Comparison of ENCODE assay signal across 12 cellular contexts in genomic region chr21:33374874-33375644, GRCh38. TPM values are rescaled to one million over a fixed set of nuclear protein-coding genes. Genes with fewer than 3 reads are reported as not detected.
DNase-seq lines count a peak whose midpoint lies in the region; ATAC-seq and TF ChIP-seq lines count a peak whose summit lies in the region.
"Had no signal": no experiment of that assay in that cellular context is flagged by ENCODE, and none has a peak within 500 bp of the region (broad histone marks: within the 10 kb centered on the region; RNA-seq: fewer than 3 reads in every experiment).

No MANE protein-coding gene starts in this region.

- POLR2A ChIA-PET in CD4-positive, alpha-beta T cell (lab: Charles Lee): no interaction called here

- no peaks in the 10 kb centered on the region for H3K9me3 ChIP-seq in CD4-positive, alpha-beta T cell (ENCODE audit: control insufficient read depth, low read length)
- H3K9me3 ChIP-seq in gastrocnemius medialis: no peaks in the 10 kb centered on the region
- H3K9me3 ChIP-seq: right lobe of liver, SJCRH30 had no signal

- TF ChIP-seq POLR2A in gastrocnemius medialis (IDR thresholded peaks at IDR 0.05): no peak

- no peaks in the 10 kb centered on the region for H3K27me3 Mint-ChIP-seq in CD4-positive, alpha-beta T cell
- H3K27me3 Mint-ChIP-seq in neural crest cell (ENCODE audit: low read depth): no peaks in the 10 kb centered on the region
- H3K27me3 Mint-ChIP-seq: CD4-positive, alpha-beta memory T cell had no signal

- H3K27ac ChIP-seq in CD4-positive, alpha-beta T cell (ENCODE audit: low read depth, low read length): no peak overlapping the region
- H3K27ac ChIP-seq in caudate nucleus (ENCODE audit: low read depth, low read length): peak overlapping the region; percentile 31
- H3K27ac ChIP-seq in gastrocnemius medialis: no peak overlapping the region
- H3K27ac ChIP-seq: SJCRH30 had no signal

- no peak overlapping the region for H3K4me3 ChIP-seq in gastrocnemius medialis
- H3K4me3 ChIP-seq in H7 (ENCODE audit: insufficient read depth, low read depth, low read length): no peak overlapping the region
- H3K4me3 ChIP-seq: right lobe of liver, SJCRH30 had no signal

- intact Hi-C loops in CD4-positive, alpha-beta T cell (cut with DNase I, micrococcal nuclease): loop anchor here (1.0 to 5.0 kb wide), 7 partner anchors 70 to 543 kb away; no protein-coding TSS in a partner anchor
- intact Hi-C loops in gastrocnemius medialis (cut with DNase I; ENCODE audit: low total_unique reads): loop anchor here (2.0 to 5.0 kb wide), 2 partner anchors 14 to 178 kb away; no protein-coding TSS in a partner anchor

- peak; percentile 45 for TF ChIP-seq CTCF in CD4-positive, alpha-beta T cell (IDR thresholded peaks at IDR 0.05)
- TF ChIP-seq CTCF in neural crest cell (conservative IDR thresholded peaks at IDR 0.05) (peak; percentile 5), gastrocnemius medialis (IDR thresholded peaks at IDR 0.05 in 4 of 5, conservative IDR thresholded peaks at IDR 0.05 in 1 of 5) (peak in 1 of 5 experiments; percentile 7)

- no peaks in the 10 kb centered on the region for H3K27me3 ChIP-seq in CD4-positive, alpha-beta T cell (ENCODE audit: control insufficient read depth, insufficient read depth, low read length)
- H3K27me3 ChIP-seq in gastrocnemius medialis (no peaks in the 10 kb centered on the region), H7 (ENCODE audit: control insufficient read depth, insufficient read depth, low read length) (no peaks in the 10 kb centered on the region)
- H3K27me3 ChIP-seq: right lobe of liver, SJCRH30 had no signal

- ATAC-seq in CD4-positive, alpha-beta T cell (ENCODE audit: poor library complexity): peak; percentile 26
- ATAC-seq in HG02885 (IDR thresholded peaks at IDR 0.05; ENCODE audit: poor library complexity, unreplicated experiment) (peak; percentile 11), gastrocnemius medialis (no peak)

- H3K36me3 ChIP-seq in gastrocnemius medialis (no peaks in the 10 kb centered on the region), H7 (replicated peaks; ENCODE audit: control insufficient read depth, insufficient read depth, low read length) (no peaks in the 10 kb centered on the region)
- H3K36me3 ChIP-seq: right lobe of liver, SJCRH30 had no signal

- in situ Hi-C loops in gastrocnemius medialis (cut with MboI; ENCODE audit: low sequenced_read_pairs in 4 of 4): no loop called here

- no peaks in the 10 kb centered on the region for H3K36me3 Mint-ChIP-seq in CD4-positive, alpha-beta T cell (ENCODE audit: low read depth)
- no peaks in the 10 kb centered on the region for H3K36me3 Mint-ChIP-seq in neural crest cell (ENCODE audit: low read depth)
- H3K36me3 Mint-ChIP-seq: CD4-positive, alpha-beta memory T cell had no signal

- peaks cover 11 to 19% of the 10 kb centered on the region in 2 donors for H3K4me1 ChIP-seq in gastrocnemius medialis
- H3K4me1 ChIP-seq: right lobe of liver had no signal

- CTCF ChIA-PET in CD4-positive, alpha-beta T cell (lab: Charles Lee): interaction anchor here (0.7 to 1.9 kb wide), 4 partner anchors 10 to 726 kb away, joined by 3 to 6 read pairs (median 3); no protein-coding TSS in a partner anchor

- H3K9me3 Mint-ChIP-seq in CD4-positive, alpha-beta T cell: no peaks in the 10 kb centered on the region
- H3K9me3 Mint-ChIP-seq in neural crest cell: no peaks in the 10 kb centered on the region

- no peak for DNase-seq in CD4-positive, alpha-beta T cell
- no peak for DNase-seq in caudate nucleus (lab: John Stamatoyannopoulos, UW)
- DNase-seq in neural crest cell (ENCODE audit: low read depth, low spot score): no peak
- DNase-seq in gastrocnemius medialis: no peak
- DNase-seq in stimulated activated CD4-positive, alpha-beta T cell treated with anti-CD3 and anti-CD28 coated beads, Interleukin-4, amount 100 ng/mL, for 1 hour: no peak
- no peak for DNase-seq in H7
- DNase-seq in DMS53 (lab: John Stamatoyannopoulos, UW): no peak
- DNase-seq: NCI-H2029 treated with DMSO at 0.1 percent for 48 hours had no signal

- no peak overlapping the region for H3K27ac Mint-ChIP-seq in CD4-positive, alpha-beta T cell
- H3K27ac Mint-ChIP-seq in neural crest cell (ENCODE audit: unreplicated experiment): no peak overlapping the region

- H3K4me1 Mint-ChIP-seq in CD4-positive, alpha-beta T cell (ENCODE audit: low read depth): peaks cover 12% of the 10 kb centered on the region
- H3K4me1 Mint-ChIP-seq in neural crest cell: no peaks in the 10 kb centered on the region

- H3K4me3 Mint-ChIP-seq in CD4-positive, alpha-beta T cell: no peak overlapping the region
- no peak overlapping the region for H3K4me3 Mint-ChIP-seq in neural crest cell

RNA-seq across cellular contexts. Expression of gene IFNGR2, which starts 28.2 kb away (rescaled TPM):
- total RNA-seq in CD4-positive, alpha-beta T cell: 10 to 100 TPM; 14.6 to 17.7 TPM
- total RNA-seq in neural crest cell (38.9 and 40.5 TPM in 2 replicates), gastrocnemius medialis (10 to 100 TPM; 13.9 to 27.6 (median 24.2) TPM)
- total RNA-seq in H7 (2014; rRNA removed; shearing (Covaris generic)): 37.8 and 46.1 TPM in 2 replicates

RNA-seq across cellular contexts. Expression of gene IFNAR1, which starts 50.3 kb away (rescaled TPM):
- 10 to 100 TPM; 20.4 to 26.8 TPM for total RNA-seq in CD4-positive, alpha-beta T cell
- total RNA-seq in neural crest cell: 18.0 and 18.9 TPM in 2 replicates
- 10 to 100 TPM in 2 of 4 donors, 1 to 10 TPM in 2; 8.9 to 24.3 (median 9.9) TPM for total RNA-seq in gastrocnemius medialis
- total RNA-seq in H7 (2014; rRNA removed; shearing (Covaris generic)): 1.2 and 1.6 TPM in 2 replicates

Comparison
In these comparisons a context has a peak if more than half of its experiments do, and no peak if none do; other contexts are left out.
1. ATAC-seq: peak in CD4-positive, alpha-beta T cell (single experiment) and HG02885 (single experiment); none in gastrocnemius medialis (0 of 2).